In genomic region chr20:16563066-16563806, GRCh38 we compare ENCODE assay signal across 24 cellular contexts.
"Had no signal": no experiment of that assay in that cellular context is flagged by ENCODE, and none has a peak within 500 bp of the region (broad histone marks: within the 10 kb centered on the region; RNA-seq: fewer than 3 reads in every experiment).

No MANE protein-coding gene starts in this region.

- H3K27ac ChIP-seq: esophagus squamous epithelium, thyroid gland had no signal

- H3K27ac Mint-ChIP-seq: activated CD4-positive, alpha-beta T cell treated with anti-CD3 and anti-CD28 coated beads, Interleukin-2, amount 10 ng/mL, durations not matched to agents 7 days and 5 days; activated CD8-positive, alpha-beta T cell treated with anti-CD3 and anti-CD28 coated beads, Interleukin-2, amount 10 ng/mL, durations not matched to agents 7 days and 5 days; activated naive CD4-positive, alpha-beta T cell treated with anti-CD3 and anti-CD28 coated beads, Interleukin-2, amount 50 U/mL, for 24 hours; activated T-cell treated with anti-CD3 and anti-CD28 coated beads, Interleukin-2, amount 50 U/mL, for 24 hours had no signal

- H3K9me3 Mint-ChIP-seq: activated CD4-positive, alpha-beta T cell treated with anti-CD3 and anti-CD28 coated beads, Interleukin-2, amount 10 ng/mL, durations not matched to agents 7 days and 5 days; activated naive CD4-positive, alpha-beta T cell treated with anti-CD3 and anti-CD28 coated beads, Interleukin-2, amount 50 U/mL, for 24 hours; activated T-cell treated with anti-CD3 and anti-CD28 coated beads, Interleukin-2, amount 50 U/mL, for 24 hours had no signal

- H3K4me1 Mint-ChIP-seq: activated CD4-positive, alpha-beta T cell treated with anti-CD3 and anti-CD28 coated beads, Interleukin-2, amount 10 ng/mL, durations not matched to agents 7 days and 5 days had no signal

- H3K27me3 Mint-ChIP-seq: activated CD4-positive, alpha-beta T cell treated with anti-CD3 and anti-CD28 coated beads, Interleukin-2, amount 10 ng/mL, durations not matched to agents 7 days and 5 days; activated naive CD4-positive, alpha-beta T cell treated with anti-CD3 and anti-CD28 coated beads, Interleukin-2, amount 50 U/mL, for 24 hours; activated T-cell treated with anti-CD3 and anti-CD28 coated beads, Interleukin-2, amount 50 U/mL, for 24 hours; naive thymus-derived CD4-positive, alpha-beta T cell had no signal

- H3K36me3 Mint-ChIP-seq: activated naive CD4-positive, alpha-beta T cell treated with anti-CD3 and anti-CD28 coated beads, Interleukin-2, amount 50 U/mL, for 24 hours had no signal

- H3K4me3 Mint-ChIP-seq: activated CD4-positive, alpha-beta T cell treated with anti-CD3 and anti-CD28 coated beads, Interleukin-2, amount 10 ng/mL, durations not matched to agents 7 days and 5 days; activated CD8-positive, alpha-beta T cell treated with anti-CD3 and anti-CD28 coated beads, Interleukin-2, amount 10 ng/mL, durations not matched to agents 7 days and 5 days; activated naive CD4-positive, alpha-beta T cell treated with anti-CD3 and anti-CD28 coated beads, Interleukin-2, amount 50 U/mL, for 24 hours; activated T-cell treated with anti-CD3 and anti-CD28 coated beads, Interleukin-2, amount 50 U/mL, for 24 hours; naive thymus-derived CD4-positive, alpha-beta T cell had no signal

- ATAC-seq: activated CD8-positive, alpha-beta T cell treated with anti-CD3 and anti-CD28 coated beads, Interleukin-2, amount 10 ng/mL, durations not matched to agents 7 days and 5 days; naive thymus-derived CD4-positive, alpha-beta T cell had no signal

- H3K4me3 ChIP-seq: breast epithelium, esophagus squamous epithelium, thyroid gland had no signal

- H3K4me1 ChIP-seq: breast epithelium, thyroid gland had no signal

- DNase-seq: activated CD4-positive, alpha-beta T cell treated with anti-CD3 and anti-CD28 coated beads, Interleukin-2, amount 10 ng/mL, durations not matched to agents 7 days and 5 days; activated CD8-positive, alpha-beta T cell treated with anti-CD3 and anti-CD28 coated beads, Interleukin-2, amount 10 ng/mL, durations not matched to agents 7 days and 5 days; activated effector memory CD4-positive, alpha-beta T cell treated with anti-CD3 and anti-CD28 coated beads, Interleukin-2, amount 50 U/mL, for 16 hours; activated T-cell treated with anti-CD3 and anti-CD28 coated beads, Interleukin-2, amount 50 U/mL, for 24 hours; cerebellar nuclear complex; cortex of kidney; effector CD4-positive, alpha-beta T cell; esophagus squamous epithelium; glutamatergic neuron; hypothalamus; mesenchymal stem cell; naive thymus-derived CD4-positive, alpha-beta T cell; nucleus accumbens; posterior cingulate gyrus; stimulated activated CD4-positive, alpha-beta T cell treated with anti-CD3 and anti-CD28 coated beads, Interleukin-12 subunit alpha, Interleukin-12 subunit beta, amount 100 ng/mL, for 4 hours; stimulated activated CD4-positive, alpha-beta T cell treated with anti-CD3 and anti-CD28 coated beads, Interleukin-1b, Interleukin-23, amount 100 ng/mL, for 48 hours; stimulated activated naive CD4-positive, alpha-beta T cell treated with Interleukin-2 at 50 U/mL for 16 hours; T-helper 1 cell; T1000; thyroid gland had no signal

- H3K36me3 ChIP-seq: breast epithelium, esophagus squamous epithelium, thyroid gland had no signal

- FAIRE-seq: astrocyte, endothelial cell of umbilical vein had no signal

- H3K9me3 ChIP-seq: breast epithelium, esophagus squamous epithelium, thyroid gland had no signal

- H3K27me3 ChIP-seq: breast epithelium, esophagus squamous epithelium, thyroid gland had no signal
